In the genomic region with DNA sequence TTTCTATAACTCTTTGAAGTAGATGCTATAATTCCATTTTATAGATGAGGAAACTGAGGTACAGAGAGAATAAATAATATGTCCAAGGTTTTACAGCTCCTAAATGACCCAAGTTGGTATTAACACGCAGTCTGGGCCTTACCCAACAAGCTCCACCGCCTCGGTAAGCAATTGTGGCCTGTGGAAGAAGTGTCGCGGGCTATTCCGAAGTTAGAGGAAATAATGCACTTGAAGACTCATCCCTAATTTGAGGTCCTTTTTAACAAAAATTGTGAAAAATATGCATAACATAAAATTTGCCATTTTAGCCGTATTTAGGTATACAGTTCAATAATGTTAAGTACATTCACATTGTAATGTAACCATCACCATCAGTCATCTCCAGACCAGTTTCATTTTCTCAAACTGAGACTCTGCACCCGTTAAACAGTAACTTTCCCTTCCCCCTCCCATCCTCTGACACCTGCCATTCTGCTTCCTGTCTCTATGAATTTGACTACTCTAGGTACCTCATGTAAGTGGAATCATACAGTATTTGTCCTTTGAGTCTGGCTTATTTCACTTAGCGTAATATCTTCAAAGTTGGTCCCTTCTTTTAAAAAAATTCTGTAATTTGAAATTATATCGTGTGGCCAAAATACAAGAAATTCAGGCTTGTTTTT, we compare ENCODE assay signal across 10 cellular contexts. TPM values are rescaled to one million over a fixed set of nuclear protein-coding genes. Genes with fewer than 3 reads are reported as not detected.
DNase-seq lines count a peak whose midpoint lies in the region; ATAC-seq, FAIRE-seq and TF ChIP-seq lines count a peak whose summit lies in the region.
"Had no signal": no experiment of that assay in that cellular context is flagged by ENCODE, and none has a peak within 500 bp of the region (broad histone marks: within the 10 kb centered on the region; RNA-seq: fewer than 3 reads in every experiment).

No MANE protein-coding gene starts in this region.

- ATAC-seq in GM18508 (IDR thresholded peaks at IDR 0.05; ENCODE audit: insufficient read depth, unreplicated experiment) (peak; percentile 66), GM21381 (IDR thresholded peaks at IDR 0.05; ENCODE audit: unreplicated experiment) (peak; percentile 72), HG03342 (IDR thresholded peaks at IDR 0.05; ENCODE audit: unreplicated experiment) (peak; percentile 74), esophagus mucosa (peak; percentile 32)

- no peaks in the 10 kb centered on the region for H3K9me3 ChIP-seq in hepatocyte (ENCODE audit: low read depth)

- H2AFZ ChIP-seq in hepatocyte, result no peak overlapping the region

- no peaks in the 10 kb centered on the region for H4K20me1 ChIP-seq in hepatocyte (ENCODE audit: insufficient read depth, poor library complexity, severe bottlenecking)

- H3K79me2 ChIP-seq in hepatocyte, result no peaks in the 10 kb centered on the region

- 96% methylated on average over 10 of the region's 10 CpGs for WGBS in hepatocyte (ENCODE audit: low lambda C conversion rate, missing lambda C conversion rate)

- TF ChIP-seq CTCF in D721Med (IDR thresholded peaks at IDR 0.05; ENCODE audit: insufficient read depth, missing control alignments), result no peak
- TF ChIP-seq CTCF in hepatocyte (IDR thresholded peaks at IDR 0.05; ENCODE audit: poor library complexity), result no peak

- no peaks in the 10 kb centered on the region for H3K4me1 ChIP-seq in hepatocyte (ENCODE audit: insufficient read depth)

- DNase-seq in D721Med (ENCODE audit: insufficient read length, low spot score) (no peak), NCI-H446 treated with DMSO at 0.1 percent for 48 hours (lab: John Stamatoyannopoulos, UW) (no peak), NOMO-1 (lab: John Stamatoyannopoulos, UW; ENCODE audit: unreplicated experiment in 2 of 2) (no peak), hepatocyte (ENCODE audit: low spot score) (no peak)
- DNase-seq: stimulated activated CD4-positive, alpha-beta T cell treated with anti-CD3 and anti-CD28 coated beads, Interleukin-15, amount 100 ng/mL, for 24 hours had no signal

- peaks cover 5% of the 10 kb centered on the region for H3K36me3 ChIP-seq in hepatocyte (replicated peaks; ENCODE audit: insufficient read depth, low read depth)

- H3K27ac ChIP-seq in hepatocyte, result no peak overlapping the region
- H3K27ac ChIP-seq: KMS-11 had no signal

- H3K4me2 ChIP-seq in hepatocyte, result no peak overlapping the region
- H3K4me2 ChIP-seq: KMS-11 had no signal

- no peaks in the 10 kb centered on the region for H3K27me3 ChIP-seq in hepatocyte

- no peaks in the 10 kb centered on the region for H3K9me2 ChIP-seq in hepatocyte (replicated peaks; ENCODE audit: insufficient read depth)

- FAIRE-seq in D721Med (lab: Jason Lieb, UNC), result no peak

- H3K4me3 ChIP-seq in hepatocyte, result no peak overlapping the region

RNA-seq across cellular contexts. Expression of a gene that starts 18.2 kb away (rescaled TPM):
- total RNA-seq in esophagus mucosa, result 99.2 TPM
- 81.0 and 102 TPM in 2 replicates for total RNA-seq in hepatocyte
- polyA plus RNA-seq in hepatocyte, result 51.5 and 62.3 TPM in 2 replicates

RNA-seq across cellular contexts. Expression of a gene that starts 36.1 kb away (rescaled TPM):
- total RNA-seq in esophagus mucosa (5.6 TPM), hepatocyte (48.9 and 68.9 TPM in 2 replicates)
- 40.5 and 46.3 TPM in 2 replicates for polyA plus RNA-seq in hepatocyte
